Comparison of ENCODE assay signal across 15 cellular contexts in the genomic region with DNA sequence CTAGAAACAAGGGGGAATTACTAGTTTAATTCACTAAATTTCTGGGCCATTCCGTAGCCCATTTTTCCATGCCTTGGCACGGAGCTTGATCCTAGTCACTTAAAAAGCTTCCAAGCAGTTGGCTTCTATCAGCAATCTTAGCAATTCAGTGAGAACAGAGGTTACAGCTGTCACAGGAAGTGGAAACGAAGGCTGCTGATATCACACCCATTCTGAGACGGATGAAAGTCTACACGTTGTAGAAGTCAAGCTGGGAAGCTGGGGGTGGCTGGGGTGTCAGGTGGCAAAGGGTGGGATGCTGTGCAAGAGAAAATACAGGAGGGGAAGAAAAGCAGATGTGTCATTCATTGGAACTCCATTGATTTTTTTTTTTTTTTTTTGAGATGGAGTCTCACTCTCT. TPM values are rescaled to one million over a fixed set of nuclear protein-coding genes. Genes with fewer than 3 reads are reported as not detected.
DNase-seq lines count a peak whose midpoint lies in the region; ATAC-seq and TF ChIP-seq lines count a peak whose summit lies in the region.
"Had no signal": no experiment of that assay in that cellular context is flagged by ENCODE, and none has a peak within 500 bp of the region (broad histone marks: within the 10 kb centered on the region; RNA-seq: fewer than 3 reads in every experiment).

No MANE protein-coding gene starts in this region.

- no peaks in the 10 kb centered on the region for H3K9me3 Mint-ChIP-seq in activated CD4-positive, alpha-beta T cell treated with anti-CD3 and anti-CD28 coated beads, Interleukin-2, amount 10 ng/mL, durations not matched to agents 7 days and 5 days

- CTCF ChIA-PET in activated CD4-positive, alpha-beta T cell treated with anti-CD3 and anti-CD28 coated beads, Interleukin-2, amount 10 ng/mL, durations not matched to agents 7 days and 5 days (lab: Charles Lee), result interaction anchor here (1.2 to 1.3 kb wide), 3 partner anchors 10 to 23 kb away, joined by 3 to 4 read pairs (median 3); no protein-coding TSS in a partner anchor

- peaks cover 7% of the 10 kb centered on the region for H3K27me3 Mint-ChIP-seq in activated CD4-positive, alpha-beta T cell treated with anti-CD3 and anti-CD28 coated beads, Interleukin-2, amount 10 ng/mL, durations not matched to agents 7 days and 5 days

- peak; percentile 26 for DNase-seq in stimulated activated CD4-positive, alpha-beta T cell treated with anti-CD3 and anti-CD28 coated beads, Interleukin-15, amount 100 ng/mL, for 24 hours
- no peak for DNase-seq in stimulated activated CD4-positive, alpha-beta T cell treated with anti-CD3 and anti-CD28 coated beads, Interleukin-4, amount 100 ng/mL, for 24 hours
- DNase-seq in activated CD4-positive, alpha-beta T cell treated with anti-CD3 and anti-CD28 coated beads, Interleukin-2, amount 10 ng/mL, durations not matched to agents 7 days and 5 days, result peak; percentile 31
- peak; percentile 53 for DNase-seq in fibroblast of the aortic adventitia (ENCODE audit: low read depth)
- peak; percentile 19 for DNase-seq in stimulated activated naive CD8-positive, alpha-beta T cell treated with anti-CD3 and anti-CD28 coated beads, Interleukin-15, Interleukin-2, amounts not matched to agents 100 U/mL and 50 U/mL, for 24 hours
- no peak for DNase-seq in GM19240 (ENCODE audit: insufficient read length, low spot score)
- no peak for DNase-seq in ecto neural progenitor cell (ENCODE audit: low spot score)
- DNase-seq: AML-193; EL; mammary epithelial cell; NCI-H2107; NK-92 treated with Interleukin-12 subunit alpha and Interleukin-12 subunit beta, amount 100 ng/mL, for 24 hours; WERI-Rb-1 had no signal

- no peak for TF ChIP-seq CTCF in fibroblast of the aortic adventitia (IDR thresholded peaks at IDR 0.05; ENCODE audit: insufficient read depth, low read length)

- H3K4me3 Mint-ChIP-seq in activated CD4-positive, alpha-beta T cell treated with anti-CD3 and anti-CD28 coated beads, Interleukin-2, amount 10 ng/mL, durations not matched to agents 7 days and 5 days, result no peak overlapping the region

- H3K27ac Mint-ChIP-seq in activated CD4-positive, alpha-beta T cell treated with anti-CD3 and anti-CD28 coated beads, Interleukin-2, amount 10 ng/mL, durations not matched to agents 7 days and 5 days, result peak overlapping the region; percentile 65

- no peak for ATAC-seq in stimulated activated naive CD8-positive, alpha-beta T cell treated with anti-CD3 and anti-CD28 coated beads, Interleukin-15, Interleukin-2, amounts not matched to agents 100 U/mL and 50 U/mL, for 24 hours
- ATAC-seq in GM21447 (IDR thresholded peaks at IDR 0.05; ENCODE audit: unreplicated experiment), result no peak
- ATAC-seq: esophagus mucosa had no signal

- POLR2A ChIA-PET in activated CD4-positive, alpha-beta T cell treated with anti-CD3 and anti-CD28 coated beads, Interleukin-2, amount 10 ng/mL, durations not matched to agents 7 days and 5 days (lab: Charles Lee), result no interaction called here

- no peak overlapping the region for H3K4me3 ChIP-seq in fibroblast of the aortic adventitia (ENCODE audit: low read depth, low read length)

- peaks cover 31% of the 10 kb centered on the region for H3K4me1 Mint-ChIP-seq in activated CD4-positive, alpha-beta T cell treated with anti-CD3 and anti-CD28 coated beads, Interleukin-2, amount 10 ng/mL, durations not matched to agents 7 days and 5 days

- H3K36me3 Mint-ChIP-seq in activated CD4-positive, alpha-beta T cell treated with anti-CD3 and anti-CD28 coated beads, Interleukin-2, amount 10 ng/mL, durations not matched to agents 7 days and 5 days (ENCODE audit: low read depth), result peaks cover 4% of the 10 kb centered on the region

RNA-seq across cellular contexts. Expression of gene STMN1, which starts 11.8 kb away (rescaled TPM):
- 1,000 to 10,000 TPM in 1 of 2 experiments, 100 to 1,000 TPM in 1; 800 to 1,022 TPM for total RNA-seq in activated CD4-positive, alpha-beta T cell treated with anti-CD3 and anti-CD28 coated beads, Interleukin-2, amount 10 ng/mL, durations not matched to agents 7 days and 5 days
- 89.5 and 137 TPM in 2 replicates for total RNA-seq in fibroblast of the aortic adventitia (ENCODE audit: low replicate concordance)

RNA-seq across cellular contexts. Expression of gene PAQR7, which starts 42.5 kb away (rescaled TPM):
- total RNA-seq in activated CD4-positive, alpha-beta T cell treated with anti-CD3 and anti-CD28 coated beads, Interleukin-2, amount 10 ng/mL, durations not matched to agents 7 days and 5 days, result under 1 TPM; 0.52 to 0.87 TPM
- total RNA-seq in fibroblast of the aortic adventitia (ENCODE audit: low replicate concordance), result 2.8 and 6.9 TPM in 2 replicates

RNA-seq across cellular contexts. Expression of gene AUNIP, which starts 58.7 kb away (rescaled TPM):
- 1 to 10 TPM; 6.7 to 8.1 TPM for total RNA-seq in activated CD4-positive, alpha-beta T cell treated with anti-CD3 and anti-CD28 coated beads, Interleukin-2, amount 10 ng/mL, durations not matched to agents 7 days and 5 days
- 4.8 TPM in 1 of 2 replicates, not detected in the other for total RNA-seq in fibroblast of the aortic adventitia (ENCODE audit: low replicate concordance)

Comparison
In these comparisons a context has a peak if more than half of its experiments do, and no peak if none do; other contexts are left out.
1. DNase-seq: peak in stimulated activated CD4-positive, alpha-beta T cell treated with anti-CD3 and anti-CD28 coated beads, Interleukin-15, amount 100 ng/mL, for 24 hours (single experiment), activated CD4-positive, alpha-beta T cell treated with anti-CD3 and anti-CD28 coated beads, Interleukin-2, amount 10 ng/mL, durations not matched to agents 7 days and 5 days (single experiment), fibroblast of the aortic adventitia (single experiment) and stimulated activated naive CD8-positive, alpha-beta T cell treated with anti-CD3 and anti-CD28 coated beads, Interleukin-15, Interleukin-2, amounts not matched to agents 100 U/mL and 50 U/mL, for 24 hours (single experiment); none in stimulated activated CD4-positive, alpha-beta T cell treated with anti-CD3 and anti-CD28 coated beads, Interleukin-4, amount 100 ng/mL, for 24 hours (single experiment), GM19240 (single experiment) and ecto neural progenitor cell (single experiment).